In the genomic region with DNA sequence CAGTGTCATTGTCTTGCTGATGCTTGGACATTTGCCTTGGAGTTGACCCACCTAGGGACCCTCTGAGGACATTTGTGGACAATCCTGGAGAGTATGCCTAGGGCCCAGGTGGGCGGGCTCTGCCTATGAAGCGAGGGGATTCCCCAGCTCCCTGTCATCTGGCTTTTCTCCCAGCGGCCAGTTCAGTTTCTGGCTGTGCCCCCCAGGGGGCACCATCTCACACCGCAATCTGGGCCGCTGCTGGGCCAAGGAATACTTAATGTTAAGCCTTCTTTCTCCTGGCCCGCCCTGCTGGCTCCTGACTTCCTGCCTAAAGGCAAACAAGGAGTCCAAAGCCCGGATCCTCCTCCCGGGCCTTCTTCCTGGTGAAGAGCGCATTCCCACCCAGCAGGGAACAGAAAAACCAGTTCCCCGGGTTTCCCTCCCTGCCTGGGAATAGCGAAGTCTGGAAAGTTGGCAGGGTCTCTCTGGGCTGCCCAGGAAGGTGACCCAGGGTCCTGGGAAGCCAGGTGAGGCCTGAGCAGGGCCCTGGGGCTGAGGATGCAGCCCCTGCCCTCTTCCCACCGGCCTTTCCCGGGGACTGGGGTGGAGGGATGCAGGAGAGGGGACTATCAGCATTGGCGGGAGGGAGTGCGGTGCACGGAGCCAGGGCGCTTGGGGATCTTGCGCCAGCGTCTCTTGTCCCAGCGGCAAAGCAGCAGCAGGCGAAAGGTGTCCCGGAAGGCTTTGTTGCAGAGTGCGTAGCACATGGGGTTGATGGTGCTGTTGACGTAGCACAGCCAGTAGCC, we compare ENCODE assay signal across 9 cellular contexts. TPM values are rescaled to one million over a fixed set of nuclear protein-coding genes. Genes with fewer than 3 reads are reported as not detected.
DNase-seq lines count a peak whose midpoint lies in the region; ATAC-seq and TF ChIP-seq lines count a peak whose summit lies in the region.
"Had no signal": no experiment of that assay in that cellular context is flagged by ENCODE, and none has a peak within 500 bp of the region (broad histone marks: within the 10 kb centered on the region; RNA-seq: fewer than 3 reads in every experiment).

No MANE protein-coding gene starts in this region.

- H3K36me3 ChIP-seq in A673 (ENCODE audit: insufficient read depth, low read length, poor library complexity, severe bottlenecking): no peaks in the 10 kb centered on the region
- H3K36me3 ChIP-seq in PC-9 (ENCODE audit: low read depth): no peaks in the 10 kb centered on the region
- no peaks in the 10 kb centered on the region for H3K36me3 ChIP-seq in mesendoderm (ENCODE audit: control insufficient read depth, insufficient read depth, low read length)

- H2AK5ac ChIP-seq in mesendoderm (ENCODE audit: low read length): no peak overlapping the region

- intact Hi-C loops in A673 (cut with micrococcal nuclease; ENCODE audit: unreplicated experiment): loop anchor here (1.0 to 2.0 kb wide), 2 partner anchors 66 to 304 kb away; no protein-coding TSS in a partner anchor
- intact Hi-C loops in PC-9 (cut with micrococcal nuclease; ENCODE audit: unreplicated experiment): loop anchor here (10.0 kb wide), 2 partner anchors 726 to 916 kb away; no protein-coding TSS in a partner anchor

- no peak for ATAC-seq in HG02610 (IDR thresholded peaks at IDR 0.05; ENCODE audit: unreplicated experiment)
- ATAC-seq in GM21447 (IDR thresholded peaks at IDR 0.05; ENCODE audit: unreplicated experiment): no peak
- ATAC-seq in HG02973 (IDR thresholded peaks at IDR 0.05; ENCODE audit: unreplicated experiment): no peak

- H3K4me2 ChIP-seq in PC-9 (no peak overlapping the region), mesendoderm (ENCODE audit: low read length) (peak overlapping the region; percentile 64)

- H4K8ac ChIP-seq in mesendoderm (ENCODE audit: low read depth, low read length): peak overlapping the region; percentile 13

- no peaks in the 10 kb centered on the region for H3K9me2 ChIP-seq in PC-9 (ENCODE audit: insufficient read depth)

- DNase-seq in A673 (ENCODE audit: low spot score): peak; percentile 93
- peak; percentile 43 to 76 for DNase-seq in PC-9
- peak; percentile 68 for DNase-seq in epithelial cell of esophagus (ENCODE audit: low read depth)
- peak; percentile 99 for DNase-seq in mesendoderm

- POLR2A ChIA-PET in A673 (lab: Charles Lee; ENCODE audit: low non-redundant PET): no interaction called here
- POLR2A ChIA-PET in PC-9 (lab: Charles Lee; ENCODE audit: unreplicated experiment): no interaction called here

- H3K9me3 ChIP-seq in A673 (ENCODE audit: low read depth, low read length, poor library complexity, severe bottlenecking) (no peaks in the 10 kb centered on the region), PC-9 (ENCODE audit: insufficient read depth, low read depth) (no peaks in the 10 kb centered on the region)

- no peak overlapping the region for H2AFZ ChIP-seq in PC-9

- peak overlapping the region; percentile 87 for H3K56ac ChIP-seq in mesendoderm (ENCODE audit: low read length)

- H4K20me1 ChIP-seq in PC-9 (ENCODE audit: insufficient read depth): no peaks in the 10 kb centered on the region

- H3K4me3 ChIP-seq in A673 (ENCODE audit: low read depth, low read length, poor library complexity, severe bottlenecking) (no peak overlapping the region), PC-9 (no peak overlapping the region), epithelial cell of esophagus (ENCODE audit: low read length) (no peak overlapping the region), mesendoderm (ENCODE audit: low read length) (no peak overlapping the region)

- CTCF ChIA-PET in A673 (lab: Charles Lee): interaction anchor here (0.6 to 1.4 kb wide), 8 partner anchors 13 to 142 kb away, joined by 3 to 15 read pairs (median 4); a partner anchor contains a TSS
- CTCF ChIA-PET in PC-9 (lab: Charles Lee): interaction anchor here (0.6 kb wide), 3 partner anchors 10 to 112 kb away, joined by 3 to 8 read pairs (median 4); no protein-coding TSS in a partner anchor

- peak overlapping the region; percentile 55 for H3K18ac ChIP-seq in mesendoderm (ENCODE audit: low read length)

- no peak overlapping the region for H2BK120ac ChIP-seq in mesendoderm (ENCODE audit: low read depth, low read length)

- peak overlapping the region; percentile 17 for H3K4ac ChIP-seq in mesendoderm (ENCODE audit: low read depth, low read length)

- BruUV-seq in A673 (replicated peaks; lab: Mats Ljungman, UMichigan) (no TSS peak), PC-9 (replicated peaks; lab: Mats Ljungman, UMichigan) (no TSS peak)

- peak overlapping the region; percentile 76 for H3K9ac ChIP-seq in mesendoderm (ENCODE audit: low read length)

- H2BK5ac ChIP-seq in mesendoderm (ENCODE audit: low read length): peak overlapping the region; percentile 2

- H3K4me1 ChIP-seq in A673 (ENCODE audit: insufficient read depth, low read length, poor library complexity, severe bottlenecking) (peaks cover 17% of the 10 kb centered on the region), PC-9 (replicated peaks; ENCODE audit: insufficient read depth) (0 out of 2 replicates have a peak, but pooled peaks cover 7% of the 10 kb centered on the region), mesendoderm (ENCODE audit: control insufficient read depth, low read depth, low read length) (peaks cover 7% of the 10 kb centered on the region)

- TF ChIP-seq CTCF in A673 (conservative IDR thresholded peaks at IDR 0.05; ENCODE audit: low read depth, low read length) (peak; percentile 89), GM12872 (IDR thresholded peaks at IDR 0.05; ENCODE audit: insufficient read depth, low read depth, low read length) (peak; percentile 54), PC-9 (conservative IDR thresholded peaks at IDR 0.05) (peak; percentile 59), epithelial cell of esophagus (IDR thresholded peaks at IDR 0.05; ENCODE audit: insufficient read depth, low read depth, low read length, missing control alignments) (peak; percentile 58)

- no peaks in the 10 kb centered on the region for H3K79me1 ChIP-seq in mesendoderm (ENCODE audit: low read length)

- H4K5ac ChIP-seq in mesendoderm (ENCODE audit: low read length): no peak overlapping the region

- H3K27me3 ChIP-seq in A673 (replicated peaks; ENCODE audit: insufficient read depth, low read depth, low read length, poor library complexity) (no peaks in the 10 kb centered on the region), PC-9 (ENCODE audit: insufficient read depth, low read depth) (peaks cover 31% of the 10 kb centered on the region), mesendoderm (ENCODE audit: insufficient read depth, low read length, poor library complexity) (no peaks in the 10 kb centered on the region)

- no peaks in the 10 kb centered on the region for H3F3A ChIP-seq in PC-9 (ENCODE audit: insufficient read depth, low read depth)

- H3K79me2 ChIP-seq in PC-9 (ENCODE audit: low read depth): no peaks in the 10 kb centered on the region
- no peaks in the 10 kb centered on the region for H3K79me2 ChIP-seq in mesendoderm (ENCODE audit: control insufficient read depth, insufficient read depth, low read length)

- H3K27ac ChIP-seq in A673 (ENCODE audit: low read depth, low read length, poor library complexity, severe bottlenecking) (no peak overlapping the region), PC-9 (no peak overlapping the region), mesendoderm (ENCODE audit: low read depth, low read length) (peak overlapping the region; percentile 23)

- no peak overlapping the region for H2BK15ac ChIP-seq in mesendoderm (replicated peaks; ENCODE audit: low read depth)

- peak overlapping the region; percentile 97 for H3K23ac ChIP-seq in mesendoderm (ENCODE audit: low read length)

- WGBS in mesendoderm (ENCODE audit: extremely low coverage, insufficient coverage, low lambda C conversion rate): no CpG with 5 or more reads among the region's 24 CpGs

RNA-seq across cellular contexts. Expression of a gene that starts 11.9 kb away (rescaled TPM):
- 0.17 and 0.41 TPM in 2 replicates for total RNA-seq in A673 (2021)
- not detected in 2 replicates for total RNA-seq in PC-9 (2021)
- polyA plus RNA-seq in mesendoderm (2013, experiment 1 of 2): not detected
- 0.01 TPM for polyA plus RNA-seq in mesendoderm (2013, experiment 2 of 2)
- total RNA-seq: glomerular endothelial cell had no signal

RNA-seq across cellular contexts. Expression of a gene that starts 28.6 kb away (rescaled TPM):
- 480 and 511 TPM in 2 replicates for total RNA-seq in A673 (2021)
- 513 and 619 TPM in 2 replicates for total RNA-seq in PC-9 (2021)
- 325 TPM for polyA plus RNA-seq in mesendoderm (2013, experiment 1 of 2)
- polyA plus RNA-seq in mesendoderm (2013, experiment 2 of 2): 333 TPM
